In genomic region chr14:55272922-55273321, GRCh38 we compare ENCODE assay signal across 8 cellular contexts. TPM values are rescaled to one million over a fixed set of nuclear protein-coding genes. Genes with fewer than 3 reads are reported as not detected.
DNase-seq lines count a peak whose midpoint lies in the region; ATAC-seq and TF ChIP-seq lines count a peak whose summit lies in the region.

No MANE protein-coding gene starts in this region.

- intact Hi-C loops in sciatic nerve (cut with DNase I), result no loop called here
- intact Hi-C loops in posterior cingulate gyrus (cut with DNase I), result no loop called here

- no peaks in the 10 kb centered on the region for H3F3A ChIP-seq in DOHH2 (ENCODE audit: control insufficient read depth, insufficient read depth)

- H2AFZ ChIP-seq in OCI-LY3 (ENCODE audit: low read depth, low read length) (no peak overlapping the region), osteoblast (ENCODE audit: low read length) (no peak overlapping the region)

- H3K4me1 Mint-ChIP-seq in effector memory CD8-positive, alpha-beta T cell (ENCODE audit: low read depth in 2 of 2), result peaks cover 29 to 56% of the 10 kb centered on the region in 2 donors

- H3K36me3 ChIP-seq in DOHH2 (ENCODE audit: control insufficient read depth, low read length) (peaks cover 4% of the 10 kb centered on the region; the same call in 1 of the 2 replicates), OCI-LY3 (replicated peaks; ENCODE audit: low read depth, low read length) (peaks cover 3% of the 10 kb centered on the region), osteoblast (ENCODE audit: insufficient read depth, low read length) (no peaks in the 10 kb centered on the region)

- no peaks in the 10 kb centered on the region for H3K9me3 ChIP-seq in DOHH2 (ENCODE audit: control insufficient read depth, insufficient read depth, low read length)
- H3K9me3 ChIP-seq in OCI-LY3 (ENCODE audit: insufficient read depth, low read length), result no peaks in the 10 kb centered on the region
- H3K9me3 ChIP-seq in osteoblast (ENCODE audit: low read depth, low read length), result no peaks in the 10 kb centered on the region

- peaks cover 20% of the 10 kb centered on the region for H3K36me3 Mint-ChIP-seq in effector memory CD8-positive, alpha-beta T cell (ENCODE audit: insufficient read depth)

- H4K20me1 ChIP-seq in DOHH2 (ENCODE audit: control insufficient read depth, insufficient read depth, low read depth, low read length), result peaks cover 6% of the 10 kb centered on the region
- H4K20me1 ChIP-seq in OCI-LY3 (ENCODE audit: insufficient read depth, low read length), result peaks cover 51% of the 10 kb centered on the region
- H4K20me1 ChIP-seq in osteoblast (ENCODE audit: insufficient read depth, low read length), result peaks cover 33% of the 10 kb centered on the region

- no peak for DNase-seq in effector memory CD8-positive, alpha-beta T cell
- DNase-seq in osteoblast (ENCODE audit: insufficient read length, low spot score, missing footprints) (no peak), sciatic nerve (ENCODE audit: low spot score) (no peak), posterior cingulate gyrus (no peak)

- no peaks in the 10 kb centered on the region for H3K9me3 Mint-ChIP-seq in effector memory CD8-positive, alpha-beta T cell

- no peak for TF ChIP-seq CTCF in DOHH2 (IDR thresholded peaks at IDR 0.05; ENCODE audit: low read depth, low read length, poor library complexity, severe bottlenecking)
- no peak for TF ChIP-seq CTCF in OCI-LY3 (IDR thresholded peaks at IDR 0.05; ENCODE audit: low read depth, low read length)
- no peak for TF ChIP-seq CTCF in osteoblast (IDR thresholded peaks at IDR 0.05; ENCODE audit: extremely low read depth, low read depth, low read length)

- H3K4me2 ChIP-seq in DOHH2 (ENCODE audit: low read length) (peak overlapping the region; percentile 87), OCI-LY3 (ENCODE audit: low read length) (peak overlapping the region; percentile 66), osteoblast (ENCODE audit: insufficient read depth, low read length) (peak overlapping the region; percentile 91)

- H3K27ac ChIP-seq in DOHH2 (ENCODE audit: low read depth, low read length) (no peak overlapping the region), OCI-LY3 (ENCODE audit: low read length) (no peak overlapping the region), osteoblast (ENCODE audit: low read depth, low read length) (peak overlapping the region; percentile 90)

- H3K27ac Mint-ChIP-seq in effector memory CD8-positive, alpha-beta T cell, result peak overlapping the region; percentile 89 to 94

- H3K9me2 ChIP-seq in DOHH2 (replicated peaks; ENCODE audit: control insufficient read depth, low read length), result no peaks in the 10 kb centered on the region

- H3K4me1 ChIP-seq in DOHH2 (ENCODE audit: control insufficient read depth, low read length), result peaks cover 50% of the 10 kb centered on the region
- H3K4me1 ChIP-seq in OCI-LY3 (ENCODE audit: low read length), result peaks cover 31% of the 10 kb centered on the region
- H3K4me1 ChIP-seq in osteoblast (ENCODE audit: insufficient read depth, low read length), result peaks cover 18% of the 10 kb centered on the region

- no peak for ATAC-seq in effector memory CD8-positive, alpha-beta T cell (replicated peaks)
- no peak for ATAC-seq in GM19395 (IDR thresholded peaks at IDR 0.05; ENCODE audit: unreplicated experiment)
- ATAC-seq in GM21528 (IDR thresholded peaks at IDR 0.05; ENCODE audit: low FRiP score, unreplicated experiment), result no peak
- no peak for ATAC-seq in sciatic nerve

- H3K27me3 ChIP-seq in DOHH2 (ENCODE audit: control insufficient read depth, low read length), result no peaks in the 10 kb centered on the region
- no peaks in the 10 kb centered on the region for H3K27me3 ChIP-seq in OCI-LY3 (ENCODE audit: low read depth, low read length)
- no peaks in the 10 kb centered on the region for H3K27me3 ChIP-seq in osteoblast (ENCODE audit: insufficient read depth, low read length)

- no peak overlapping the region for H3K9ac ChIP-seq in OCI-LY3 (ENCODE audit: low read length)

- H3K79me2 ChIP-seq in DOHH2 (ENCODE audit: control insufficient read depth, low read length) (peaks cover 63% of the 10 kb centered on the region), OCI-LY3 (ENCODE audit: low read length) (peaks cover 61% of the 10 kb centered on the region), osteoblast (ENCODE audit: insufficient read depth, low read length) (peaks cover 63% of the 10 kb centered on the region)

- H3K27me3 Mint-ChIP-seq in effector memory CD8-positive, alpha-beta T cell, result no peaks in the 10 kb centered on the region

- peak overlapping the region; percentile 83 to 85 for H3K4me3 Mint-ChIP-seq in effector memory CD8-positive, alpha-beta T cell

- H3K4me3 ChIP-seq in DOHH2 (ENCODE audit: low read length), result peak overlapping the region; percentile 98
- peak overlapping the region; percentile 100 for H3K4me3 ChIP-seq in OCI-LY3 (ENCODE audit: low read length)
- peak overlapping the region; percentile 96 for H3K4me3 ChIP-seq in osteoblast (ENCODE audit: insufficient read depth, low read length)

RNA-seq across cellular contexts. Expression of gene FBXO34, which starts 1.7 kb away (rescaled TPM):
- total RNA-seq in osteoblast, result 24.2 and 24.6 TPM in 2 replicates
- total RNA-seq in sciatic nerve, result 20.0 TPM
